Comparison of ENCODE assay signal across 27 cellular contexts in genomic region chr12:54049164-54049563, GRCh38. TPM values are rescaled to one million over a fixed set of nuclear protein-coding genes. Genes with fewer than 3 reads are reported as not detected.
"Had no signal": no experiment of that assay in that cellular context is flagged by ENCODE, and none has a peak within 500 bp of the region (broad histone marks: within the 10 kb centered on the region; RNA-seq: fewer than 3 reads in every experiment).

No MANE protein-coding gene starts in this region.

- H3K9me3 ChIP-seq: MG63 had no signal

- H3K9me3 Mint-ChIP-seq: activated naive CD4-positive, alpha-beta T cell treated with anti-CD3 and anti-CD28 coated beads, Interleukin-2, amount 50 U/mL, for 72 hours; activated naive CD8-positive, alpha-beta T cell treated with anti-CD3 and anti-CD28 coated beads, Interleukin-2, amount 50 U/mL, for 24 hours; activated T-cell treated with anti-CD3 and anti-CD28 coated beads, Interleukin-2, amount 50 U/mL, for 24 hours; activated T-helper 1 cell treated with anti-CD3 and anti-CD28 coated beads, Interleukin-12 subunit alpha, Interleukin-12 subunit beta, Interleukin-2, Interleukin-4 antibody, amounts not matched to agents 30 ng/mL and 10 ng/mL and 1 ng/mL, durations not matched to agents 14 hours and 24 hours and 36 hours; WTC11 had no signal

- H3K36me3 Mint-ChIP-seq: brain, WTC11 had no signal

- H3K36me3 ChIP-seq: MG63 had no signal

- DNase-seq: activated CD4-positive, alpha-beta T cell treated with anti-CD3 and anti-CD28 coated beads for 48 hours; activated CD4-positive, alpha-beta T cell treated with anti-CD3 and anti-CD28 coated beads, Interleukin-2, amount 50 U/mL, for 48 hours; activated CD4-positive, CD25-positive, alpha-beta regulatory T cell treated with anti-CD3 and anti-CD28 coated beads, Interleukin-2, amount 50 U/mL, for 72 hours; activated CD8-positive, alpha-beta memory T cell treated with anti-CD3 and anti-CD28 coated beads, Interleukin-2, amount 10 ng/mL, durations not matched to agents 7 days and 5 days; activated effector memory CD4-positive, alpha-beta T cell treated with Interleukin-2 at 50 U/mL for 16 hours; activated naive CD4-positive, alpha-beta T cell; activated naive CD8-positive, alpha-beta T cell treated with anti-CD3 and anti-CD28 coated beads, Interleukin-2, amount 50 U/mL, for 24 hours; activated T-cell treated with anti-CD3 and anti-CD28 coated beads, Interleukin-2, amount 50 U/mL, for 24 hours; amygdala; MG63; MV-4-11; NCI-H1092 treated with DMSO at 0.1 percent for 48 hours; NCI-H1417 treated with DMSO at 0.1 percent for 48 hours; NCI-H1694; NCI-H2081; NCI-H446; NCI-H524; PC-3; SHP77; T-helper 17 cell; T-helper 9 cell had no signal

- H3K27ac Mint-ChIP-seq: activated CD8-positive, alpha-beta memory T cell treated with anti-CD3 and anti-CD28 coated beads, Interleukin-2, amount 10 ng/mL, durations not matched to agents 7 days and 5 days; activated naive CD4-positive, alpha-beta T cell treated with anti-CD3 and anti-CD28 coated beads, Interleukin-2, amount 50 U/mL, for 72 hours; activated naive CD8-positive, alpha-beta T cell treated with anti-CD3 and anti-CD28 coated beads, Interleukin-2, amount 50 U/mL, for 24 hours; activated T-cell treated with anti-CD3 and anti-CD28 coated beads, Interleukin-2, amount 50 U/mL, for 24 hours; activated T-helper 1 cell treated with anti-CD3 and anti-CD28 coated beads, Interleukin-12 subunit alpha, Interleukin-12 subunit beta, Interleukin-2, Interleukin-4 antibody, amounts not matched to agents 30 ng/mL and 10 ng/mL and 1 ng/mL, durations not matched to agents 14 hours and 24 hours and 36 hours; T-helper 17 cell; WTC11 had no signal

- H3K27me3 ChIP-seq: MG63 had no signal

- ATAC-seq: activated CD8-positive, alpha-beta memory T cell treated with anti-CD3 and anti-CD28 coated beads, Interleukin-2, amount 10 ng/mL, durations not matched to agents 7 days and 5 days; activated naive CD4-positive, alpha-beta T cell treated with anti-CD3 and anti-CD28 coated beads, Interleukin-2, amount 50 U/mL, for 72 hours; activated naive CD8-positive, alpha-beta T cell treated with anti-CD3 and anti-CD28 coated beads, Interleukin-2, amount 50 U/mL, for 24 hours; PC-3; T-helper 17 cell; WTC11 had no signal

- H3K4me3 Mint-ChIP-seq: activated naive CD8-positive, alpha-beta T cell treated with anti-CD3 and anti-CD28 coated beads, Interleukin-2, amount 50 U/mL, for 24 hours; activated T-cell treated with anti-CD3 and anti-CD28 coated beads, Interleukin-2, amount 50 U/mL, for 24 hours; activated T-helper 1 cell treated with anti-CD3 and anti-CD28 coated beads, Interleukin-12 subunit alpha, Interleukin-12 subunit beta, Interleukin-2, Interleukin-4 antibody, amounts not matched to agents 30 ng/mL and 10 ng/mL and 1 ng/mL, durations not matched to agents 14 hours and 24 hours and 36 hours; WTC11 had no signal

- H3K4me3 ChIP-seq: MG63 had no signal

RNA-seq across cellular contexts. Expression of gene HOXC4, which starts 4.5 kb away (rescaled TPM):
- total RNA-seq: activated T-helper 1 cell treated with anti-CD3 and anti-CD28 coated beads, Interleukin-12 subunit alpha, Interleukin-12 subunit beta, Interleukin-2, Interleukin-4 antibody, amounts not matched to agents 30 ng/mL and 10 ng/mL and 1 ng/mL, durations not matched to agents 14 hours and 24 hours and 36 hours; astrocyte; T-helper 17 cell had no signal

RNA-seq across cellular contexts. Expression of gene HOXC5, which starts 16.3 kb away (rescaled TPM):
- total RNA-seq: activated CD8-positive, alpha-beta memory T cell treated with anti-CD3 and anti-CD28 coated beads, Interleukin-2, amount 10 ng/mL, durations not matched to agents 7 days and 5 days; activated naive CD4-positive, alpha-beta T cell treated with anti-CD3 and anti-CD28 coated beads, Interleukin-2, amount 50 U/mL, for 72 hours; activated T-helper 1 cell treated with anti-CD3 and anti-CD28 coated beads, Interleukin-12 subunit alpha, Interleukin-12 subunit beta, Interleukin-2, Interleukin-4 antibody, amounts not matched to agents 30 ng/mL and 10 ng/mL and 1 ng/mL, durations not matched to agents 14 hours and 24 hours and 36 hours; astrocyte; SK-MEL-5; T-helper 17 cell; WTC11 had no signal

RNA-seq across cellular contexts. Expression of gene HOXC6, which starts 20.9 kb away (rescaled TPM):
- total RNA-seq: activated CD8-positive, alpha-beta memory T cell treated with anti-CD3 and anti-CD28 coated beads, Interleukin-2, amount 10 ng/mL, durations not matched to agents 7 days and 5 days; activated naive CD4-positive, alpha-beta T cell treated with anti-CD3 and anti-CD28 coated beads, Interleukin-2, amount 50 U/mL, for 72 hours; activated T-helper 1 cell treated with anti-CD3 and anti-CD28 coated beads, Interleukin-12 subunit alpha, Interleukin-12 subunit beta, Interleukin-2, Interleukin-4 antibody, amounts not matched to agents 30 ng/mL and 10 ng/mL and 1 ng/mL, durations not matched to agents 14 hours and 24 hours and 36 hours; astrocyte; T-helper 17 cell; WTC11 had no signal

RNA-seq across cellular contexts. Expression of gene HOXC8, which starts 40.4 kb away (rescaled TPM):
- total RNA-seq: activated CD8-positive, alpha-beta memory T cell treated with anti-CD3 and anti-CD28 coated beads, Interleukin-2, amount 10 ng/mL, durations not matched to agents 7 days and 5 days; activated naive CD4-positive, alpha-beta T cell treated with anti-CD3 and anti-CD28 coated beads, Interleukin-2, amount 50 U/mL, for 72 hours; activated T-helper 1 cell treated with anti-CD3 and anti-CD28 coated beads, Interleukin-12 subunit alpha, Interleukin-12 subunit beta, Interleukin-2, Interleukin-4 antibody, amounts not matched to agents 30 ng/mL and 10 ng/mL and 1 ng/mL, durations not matched to agents 14 hours and 24 hours and 36 hours; astrocyte; T-helper 17 cell; WTC11 had no signal

RNA-seq across cellular contexts. Expression of gene HOXC9, which starts 49.2 kb away (rescaled TPM):
- total RNA-seq: activated CD8-positive, alpha-beta memory T cell treated with anti-CD3 and anti-CD28 coated beads, Interleukin-2, amount 10 ng/mL, durations not matched to agents 7 days and 5 days; activated naive CD4-positive, alpha-beta T cell treated with anti-CD3 and anti-CD28 coated beads, Interleukin-2, amount 50 U/mL, for 72 hours; activated T-helper 1 cell treated with anti-CD3 and anti-CD28 coated beads, Interleukin-12 subunit alpha, Interleukin-12 subunit beta, Interleukin-2, Interleukin-4 antibody, amounts not matched to agents 30 ng/mL and 10 ng/mL and 1 ng/mL, durations not matched to agents 14 hours and 24 hours and 36 hours; astrocyte; T-helper 17 cell; WTC11 had no signal
